1 cellular context compared by ENCODE assay signal in genomic region chrX:45229348-45229747, GRCh38.
TF ChIP-seq lines count a peak whose summit lies in the region.

No MANE protein-coding gene starts in this region.

TF ChIP-seq in H1, 55 proteins besides CTCF, POLR2A, EP300 and RAD21:
- TF ChIP-seq GABPA (IDR thresholded peaks at IDR 0.05; ENCODE audit: borderline replicate concordance, insufficient read depth, low read length) (no peak), BACH1 (IDR thresholded peaks at IDR 0.05; ENCODE audit: low read length) (no peak), SP1 (IDR thresholded peaks at IDR 0.05; ENCODE audit: low read depth, low read length) (no peak), SP2 (IDR thresholded peaks at IDR 0.05; ENCODE audit: low read length) (no peak), HDAC6 (IDR thresholded peaks at IDR 0.05; ENCODE audit: low read depth, low read length) (no peak), FOSL1 (IDR thresholded peaks at IDR 0.05; ENCODE audit: insufficient read depth, low read depth, low read length) (no peak)
